In genomic region chr15:64355559-64356442, GRCh38 we compare ENCODE assay signal across 8 cellular contexts. TPM values are rescaled to one million over a fixed set of nuclear protein-coding genes. Genes with fewer than 3 reads are reported as not detected.
DNase-seq lines count a peak whose midpoint lies in the region; ATAC-seq and TF ChIP-seq lines count a peak whose summit lies in the region.

Gene CSNK1G1, minus strand, starts transcription at chr15:64356173. Its CDS starts 55,674 bp downstream, at chr15:64300499.

- H3K36me3 ChIP-seq in OCI-LY3 (replicated peaks; ENCODE audit: low read depth, low read length), result no peaks in the 10 kb centered on the region

- peak within 1 kb of the TSS; percentile 88 for H3K4me3 ChIP-seq in OCI-LY3 (ENCODE audit: low read length)

- H3K27ac Mint-ChIP-seq in endothelial cell (ENCODE audit: unreplicated experiment), result peak within 1 kb of the TSS; percentile 93
- H3K27ac Mint-ChIP-seq in mesothelial cell of epicardium, result peak within 1 kb of the TSS; percentile 100

- H3K4me1 Mint-ChIP-seq in endothelial cell (ENCODE audit: unreplicated experiment), result peaks cover 13% of the 10 kb centered on the region
- H3K4me1 Mint-ChIP-seq in mesothelial cell of epicardium, result peaks cover 17% of the 10 kb centered on the region

- H3K36me3 Mint-ChIP-seq in endothelial cell (ENCODE audit: low read depth, unreplicated experiment) (no peaks in the 10 kb centered on the region), mesothelial cell of epicardium (no peaks in the 10 kb centered on the region)

- TF ChIP-seq CTCF in OCI-LY3 (IDR thresholded peaks at IDR 0.05; ENCODE audit: low read depth, low read length), result no peak
- no peak for TF ChIP-seq CTCF in endothelial cell (IDR thresholded peaks at IDR 0.05; ENCODE audit: unreplicated experiment)
- no peak for TF ChIP-seq CTCF in mesothelial cell of epicardium (IDR thresholded peaks at IDR 0.05; ENCODE audit: unreplicated experiment)

- peak within 1 kb of the TSS; percentile 92 for H3K4me2 ChIP-seq in OCI-LY3 (ENCODE audit: low read length)

- H3K27me3 ChIP-seq in OCI-LY3 (ENCODE audit: low read depth, low read length), result no peaks in the 10 kb centered on the region

- no peaks in the 10 kb centered on the region for H4K20me1 ChIP-seq in OCI-LY3 (ENCODE audit: insufficient read depth, low read length)

- H2AFZ ChIP-seq in OCI-LY3 (ENCODE audit: low read depth, low read length), result peak within 1 kb of the TSS; percentile 83

- H3K27me3 Mint-ChIP-seq in endothelial cell (ENCODE audit: unreplicated experiment), result no peaks in the 10 kb centered on the region
- no peaks in the 10 kb centered on the region for H3K27me3 Mint-ChIP-seq in mesothelial cell of epicardium (ENCODE audit: low read depth)

- H3K9me3 Mint-ChIP-seq in endothelial cell (ENCODE audit: unreplicated experiment) (no peaks in the 10 kb centered on the region), mesothelial cell of epicardium (no peaks in the 10 kb centered on the region)

- ATAC-seq in GM21515 (IDR thresholded peaks at IDR 0.05; ENCODE audit: unreplicated experiment), result peak; percentile 91

- DNase-seq in COR-L47 (lab: John Stamatoyannopoulos, UW), result peak; percentile 96
- peak; percentile 86 for DNase-seq in HuH-7 (ENCODE audit: low spot score)
- DNase-seq in activated CD8-positive, alpha-beta memory T cell treated with anti-CD3 and anti-CD28 coated beads, Interleukin-2, amount 50 U/mL, for 48 hours, result peak; percentile 93
- DNase-seq in endothelial cell (ENCODE audit: low spot score), result peak; percentile 93
- peak; percentile 90 to 93 for DNase-seq in mesothelial cell of epicardium (ENCODE audit: low spot score in 2 of 2, unreplicated experiment in 2 of 2)
- peak; percentile 89 to 91 for DNase-seq in stimulated activated CD8-positive, alpha-beta memory T cell treated with anti-CD3 and anti-CD28 coated beads, Interleukin-15, amount 100 ng/mL, for 48 hours (ENCODE audit: low read depth in 2 of 2)

- no peaks in the 10 kb centered on the region for H3K9me3 ChIP-seq in OCI-LY3 (ENCODE audit: insufficient read depth, low read length)

- H3K4me3 Mint-ChIP-seq in endothelial cell (ENCODE audit: unreplicated experiment), result peak within 1 kb of the TSS; percentile 98
- peak within 1 kb of the TSS; percentile 99 for H3K4me3 Mint-ChIP-seq in mesothelial cell of epicardium

- H3K27ac ChIP-seq in OCI-LY3 (ENCODE audit: low read length), result peak within 1 kb of the TSS; percentile 60

- peaks cover 30% of the 10 kb centered on the region for H3K79me2 ChIP-seq in OCI-LY3 (ENCODE audit: low read length)

- H3K9ac ChIP-seq in OCI-LY3 (ENCODE audit: low read length), result peak within 1 kb of the TSS; percentile 88

- H3K4me1 ChIP-seq in OCI-LY3 (ENCODE audit: low read length), result peaks cover 13% of the 10 kb centered on the region

RNA-seq across cellular contexts. Expression of gene CSNK1G1, which starts in this region (rescaled TPM):
- total RNA-seq in endothelial cell (ENCODE audit: unreplicated experiment) (22.9 TPM), mesothelial cell of epicardium (22.9 to 27.1 TPM (median 25.5 TPM) in 3 replicates)

Comparison
In these comparisons a context has a peak if more than half of its experiments do, and no peak if none do; other contexts are left out.
1. Peak in every context shown above with its lines: DNase-seq, ATAC-seq, H3K4me3 ChIP-seq and H3K27ac ChIP-seq.